9 cellular contexts compared by ENCODE assay signal in genomic region chr11:65577756-65578109, GRCh38. TPM values are rescaled to one million over a fixed set of nuclear protein-coding genes. Genes with fewer than 3 reads are reported as not detected.
DNase-seq lines count a peak whose midpoint lies in the region; ATAC-seq and TF ChIP-seq lines count a peak whose summit lies in the region.
"Had no signal": no experiment of that assay in that cellular context is flagged by ENCODE, and none has a peak within 500 bp of the region (broad histone marks: within the 10 kb centered on the region; RNA-seq: fewer than 3 reads in every experiment).

No MANE protein-coding gene starts in this region.

- H3K27ac ChIP-seq in layer of hippocampus (ENCODE audit: low read depth, low read length), result peak overlapping the region; percentile 83
- H3K27ac ChIP-seq in stomach, result peak overlapping the region; percentile 86 to 97 (median 95)

- H3K27me3 ChIP-seq in layer of hippocampus (ENCODE audit: control insufficient read depth, insufficient read depth, low read length) (no peaks in the 10 kb centered on the region), stomach (no peaks in the 10 kb centered on the region)

- H3K36me3 ChIP-seq in stomach, result peaks cover 37 to 44% (median 41%) of the 10 kb centered on the region in 4 donors

- no peaks in the 10 kb centered on the region for H3K9me3 ChIP-seq in stomach

- H3K4me1 ChIP-seq in stomach, result peaks cover 49 to 78% (median 60%) of the 10 kb centered on the region in 4 donors

- in situ Hi-C loops in G401 (cut with HindIII; ENCODE audit: low sequenced_read_pairs), result no loop called here

- H3K4me3 Mint-ChIP-seq in HFFc6, result peak overlapping the region; percentile 69
- peak overlapping the region; percentile 55 for H3K4me3 Mint-ChIP-seq in activated naive CD8-positive, alpha-beta T cell

- TF ChIP-seq CTCF in HFFc6 (IDR thresholded peaks at IDR 0.05) (no peak), stomach (IDR thresholded peaks at IDR 0.05) (no peak)

- 36 to 52% (median 49%) methylated on average over 6 to 8 of the region's 8 CpGs for WGBS in stomach, 5 donors

- peaks cover 13% of the 10 kb centered on the region for H3K27me3 Mint-ChIP-seq in HFFc6 (ENCODE audit: insufficient read depth)
- no peaks in the 10 kb centered on the region for H3K27me3 Mint-ChIP-seq in activated naive CD8-positive, alpha-beta T cell

- TF ChIP-seq EP300 in stomach (IDR thresholded peaks at IDR 0.05), result no peak

- H3K36me3 Mint-ChIP-seq in HFFc6 (ENCODE audit: low read depth), result peaks cover 9% of the 10 kb centered on the region
- H3K36me3 Mint-ChIP-seq in activated naive CD8-positive, alpha-beta T cell, result peaks cover 2% of the 10 kb centered on the region

- no peak for TF ChIP-seq POLR2A in stomach (IDR thresholded peaks at IDR 0.05)

- no peak for ATAC-seq in sciatic nerve

- intact Hi-C loops in stomach (cut with DNase I; ENCODE audit: low total_unique reads), result no loop called here
- intact Hi-C loops in sciatic nerve (cut with DNase I), result no loop called here

- H3K4me1 Mint-ChIP-seq in HFFc6 (ENCODE audit: low read depth), result peaks cover 49% of the 10 kb centered on the region
- peaks cover 37% of the 10 kb centered on the region for H3K4me1 Mint-ChIP-seq in activated naive CD8-positive, alpha-beta T cell (ENCODE audit: low read depth)

- H3K4me3 ChIP-seq in stomach, result peak overlapping the region; percentile 75 to 89 (median 80)

- peak overlapping the region; percentile 81 for H3K27ac Mint-ChIP-seq in HFFc6
- H3K27ac Mint-ChIP-seq in activated naive CD8-positive, alpha-beta T cell, result no peak overlapping the region

- DNase-seq in HFFc6 (no peak), stomach (no peak), sciatic nerve (ENCODE audit: low spot score) (no peak), inferior parietal cortex (ENCODE audit: extremely low spot score) (no peak), G401 (ENCODE audit: low spot score) (no peak), NCI-H1105 (lab: John Stamatoyannopoulos, UW) (no peak)

- H3K9me3 Mint-ChIP-seq in HFFc6, result no peaks in the 10 kb centered on the region
- H3K9me3 Mint-ChIP-seq in activated naive CD8-positive, alpha-beta T cell (ENCODE audit: low read depth), result no peaks in the 10 kb centered on the region

RNA-seq across cellular contexts. Expression of gene EHBP1L1, which starts 1.9 kb away (rescaled TPM):
- 10 to 100 TPM; 47.5 to 69.3 (median 61.3) TPM for total RNA-seq in HFFc6 (2021; fragmentation: NEBNext Ultra II Directional; extraction: Animal tissue kit (Norgen Biotek cat#: 25700))
- total RNA-seq in stomach (100 to 1,000 TPM in 4 of 5 donors, 10 to 100 TPM in 1; 43.0 to 200 (median 126) TPM), sciatic nerve (149 TPM)
- polyA plus RNA-seq in stomach, result 10 to 100 TPM; 28.0 to 67.6 (median 49.2) TPM
- 8.7 and 16.5 TPM in 2 replicates for total RNA-seq in G401 (2014; rRNA removed; shearing (Covaris generic))

RNA-seq across cellular contexts. Expression of gene FAM89B, which starts 5.4 kb away (rescaled TPM):
- 10 to 100 TPM; 40.9 to 52.8 (median 43.7) TPM for total RNA-seq in HFFc6 (2021; fragmentation: NEBNext Ultra II Directional; extraction: Animal tissue kit (Norgen Biotek cat#: 25700))
- total RNA-seq in stomach (10 to 100 TPM in 4 of 5 donors, 1 to 10 TPM in 1; 3.9 to 57.8 (median 48.1) TPM), sciatic nerve (44.1 TPM)
- 10 to 100 TPM; 63.4 to 68.2 (median 65.1) TPM for polyA plus RNA-seq in stomach
- total RNA-seq in G401 (2014; rRNA removed; shearing (Covaris generic)), result 28.1 and 58.6 TPM in 2 replicates

RNA-seq across cellular contexts. Expression of gene ZNRD2, which starts 7.5 kb away (rescaled TPM):
- total RNA-seq in HFFc6 (2021; fragmentation: NEBNext Ultra II Directional; extraction: Animal tissue kit (Norgen Biotek cat#: 25700)), result 10 to 100 TPM; 57.7 to 72.0 (median 64.3) TPM
- total RNA-seq in stomach (10 to 100 TPM; 17.7 to 99.1 (median 51.9) TPM), sciatic nerve (23.7 TPM)
- polyA plus RNA-seq in stomach, result 10 to 100 TPM; 49.6 to 56.6 (median 51.8) TPM
- total RNA-seq in G401 (2014; rRNA removed; shearing (Covaris generic)), result 72.3 and 72.7 TPM in 2 replicates

RNA-seq across cellular contexts. Expression of gene KCNK7, which starts 17.9 kb away (rescaled TPM):
- under 1 TPM in 3 of 6 experiments, not detected in 3; 0.16 to 0.31 (median 0.30) TPM for total RNA-seq in HFFc6 (2021; fragmentation: NEBNext Ultra II Directional; extraction: Animal tissue kit (Norgen Biotek cat#: 25700))
- 1 to 10 TPM in 1 of 5 donors, under 1 TPM in 1, not detected in 3; 0.58 to 2.6 TPM for total RNA-seq in stomach
- 1 to 10 TPM in 2 of 3 donors, not detected in 1; 3.5 to 5.8 TPM for polyA plus RNA-seq in stomach
- total RNA-seq in sciatic nerve, result 1.5 TPM
- total RNA-seq in G401 (2014; rRNA removed; shearing (Covaris generic)), result 0.12 TPM in 1 of 2 replicates, not detected in the other
- total RNA-seq: HT1080 had no signal

RNA-seq across cellular contexts. Expression of gene LTBP3, which starts 19.6 kb away (rescaled TPM):
- 10 to 100 TPM; 64.0 to 78.1 (median 66.0) TPM for total RNA-seq in HFFc6 (2021; fragmentation: NEBNext Ultra II Directional; extraction: Animal tissue kit (Norgen Biotek cat#: 25700))
- total RNA-seq in stomach (100 to 1,000 TPM in 4 of 5 donors, 10 to 100 TPM in 1; 35.1 to 452 (median 117) TPM), sciatic nerve (306 TPM)
- 10 to 100 TPM; 26.9 to 58.2 (median 28.7) TPM for polyA plus RNA-seq in stomach
- 32.5 and 53.2 TPM in 2 replicates for total RNA-seq in G401 (2014; rRNA removed; shearing (Covaris generic))
